ENCODE assay signal across 10 cellular contexts in genomic region chr17:82239926-82240505, GRCh38. TPM values are rescaled to one million over a fixed set of nuclear protein-coding genes. Genes with fewer than 3 reads are reported as not detected.
DNase-seq lines count a peak whose midpoint lies in the region; ATAC-seq and TF ChIP-seq lines count a peak whose summit lies in the region.
"Had no signal": no experiment of that assay in that cellular context is flagged by ENCODE, and none has a peak within 500 bp of the region (broad histone marks: within the 10 kb centered on the region; RNA-seq: fewer than 3 reads in every experiment).

No MANE protein-coding gene starts in this region.

- H4K20me1 ChIP-seq in Karpas-422 (ENCODE audit: insufficient read depth, low read depth, low read length), result peaks cover 37% of the 10 kb centered on the region; the same call in 1 of the 2 replicates

- DNase-seq in activated T-cell treated with anti-CD3 and anti-CD28 coated beads, Interleukin-2, amount 50 U/mL, for 1 hour, result peak; percentile 46
- DNase-seq in activated T-cell treated with anti-CD3 and anti-CD28 coated beads, Interleukin-2, amount 50 U/mL, for 4 hours, result no peak
- DNase-seq in right lobe of liver, result peak in 2 of 3 donors; percentile 81 to 93
- DNase-seq in thyroid gland, result no peak
- DNase-seq in Karpas-422, result no peak
- DNase-seq in NCI-H187 (lab: John Stamatoyannopoulos, UW), result no peak
- DNase-seq: activated B cell treated with CpG ODN at 0.5 μM for 24 hours, NCI-H2171 had no signal

- H3K27me3 Mint-ChIP-seq in activated T-cell treated with anti-CD3 and anti-CD28 coated beads, Interleukin-2, amount 50 U/mL, for 4 hours (ENCODE audit: low read depth), result no peaks in the 10 kb centered on the region
- H3K27me3 Mint-ChIP-seq in activated T-helper 17 cell treated with anti-CD3 and anti-CD28 coated beads, Interleukin-2, amount 50 U/mL, for 72 hours, result no peaks in the 10 kb centered on the region
- H3K27me3 Mint-ChIP-seq: activated B cell treated with CpG ODN at 0.5 μM for 24 hours had no signal

- no peak overlapping the region for H3K9ac ChIP-seq in Karpas-422 (ENCODE audit: low read length)

- H3K4me1 ChIP-seq in right lobe of liver (peaks cover 4 to 67% (median 42%) of the 10 kb centered on the region in 4 donors), thyroid gland (peaks cover 81 to 84% of the 10 kb centered on the region in 2 donors), Karpas-422 (ENCODE audit: low read length) (peaks cover 1% of the 10 kb centered on the region; the same call in 1 of the 2 replicates)

- peaks cover 47% of the 10 kb centered on the region for H3K4me1 Mint-ChIP-seq in activated T-cell treated with anti-CD3 and anti-CD28 coated beads, Interleukin-2, amount 50 U/mL, for 4 hours (ENCODE audit: low read depth)
- peaks cover 35% of the 10 kb centered on the region for H3K4me1 Mint-ChIP-seq in activated T-helper 17 cell treated with anti-CD3 and anti-CD28 coated beads, Interleukin-2, amount 50 U/mL, for 72 hours

- H3K36me3 Mint-ChIP-seq in activated T-cell treated with anti-CD3 and anti-CD28 coated beads, Interleukin-2, amount 50 U/mL, for 4 hours (ENCODE audit: insufficient read depth), result peaks cover 14% of the 10 kb centered on the region
- peaks cover 95% of the 10 kb centered on the region for H3K36me3 Mint-ChIP-seq in activated T-helper 17 cell treated with anti-CD3 and anti-CD28 coated beads, Interleukin-2, amount 50 U/mL, for 72 hours (ENCODE audit: low read depth)

- no peaks in the 10 kb centered on the region for H3K9me3 ChIP-seq in right lobe of liver
- no peaks in the 10 kb centered on the region for H3K9me3 ChIP-seq in thyroid gland
- no peaks in the 10 kb centered on the region for H3K9me3 ChIP-seq in Karpas-422 (ENCODE audit: low read length)

- WGBS in right lobe of liver (ENCODE audit: insufficient coverage, low coverage, low lambda C conversion rate, missing lambda C conversion rate), result 40% methylated on average over 1 of the region's 22 CpGs
- WGBS in thyroid gland, 2 donors, result 80 to 94% methylated on average over 7 to 15 of the region's 22 CpGs

- no peaks in the 10 kb centered on the region for H3K9me3 Mint-ChIP-seq in activated T-cell treated with anti-CD3 and anti-CD28 coated beads, Interleukin-2, amount 50 U/mL, for 4 hours
- H3K9me3 Mint-ChIP-seq in activated T-helper 17 cell treated with anti-CD3 and anti-CD28 coated beads, Interleukin-2, amount 50 U/mL, for 72 hours, result no peaks in the 10 kb centered on the region
- H3K9me3 Mint-ChIP-seq: activated B cell treated with CpG ODN at 0.5 μM for 24 hours had no signal

- TF ChIP-seq CTCF in right lobe of liver (IDR thresholded peaks at IDR 0.05) (no peak), thyroid gland (IDR thresholded peaks at IDR 0.05) (no peak)

- intact Hi-C loops in right lobe of liver (cut with DNase I), result loop anchor here (5.0 kb wide), 2 partner anchors 77 to 82 kb away; partner anchors contain the start of gene CD7 (in 1 of the 2)
- intact Hi-C loops in thyroid gland (cut with DNase I), result loop anchor here (5.0 kb wide), 1 partner anchor 82 kb away; no protein-coding TSS in a partner anchor

- no peaks in the 10 kb centered on the region for H3K9me2 ChIP-seq in Karpas-422 (replicated peaks; ENCODE audit: insufficient read depth, low read length)

- no peak overlapping the region for H3K4me3 ChIP-seq in right lobe of liver
- no peak overlapping the region for H3K4me3 ChIP-seq in thyroid gland (replicated peaks in 1 of 3)
- H3K4me3 ChIP-seq in Karpas-422 (ENCODE audit: low read length), result no peak overlapping the region

- H3K36me3 ChIP-seq in right lobe of liver, result peaks cover 0 to 20% (median 8%) of the 10 kb centered on the region in 4 donors
- H3K36me3 ChIP-seq in thyroid gland, result peaks cover 22 to 25% of the 10 kb centered on the region in 2 donors
- 0 out of 2 replicates have a peak, but pooled peaks cover 4% of the 10 kb centered on the region for H3K36me3 ChIP-seq in Karpas-422 (ENCODE audit: insufficient read depth, low read length)

- H3K4me2 ChIP-seq in Karpas-422 (ENCODE audit: low read depth, low read length, poor library complexity, severe bottlenecking), result no peak overlapping the region

- TF ChIP-seq POLR2A in right lobe of liver (IDR thresholded peaks at IDR 0.05), result peak; percentile 22
- TF ChIP-seq POLR2A in thyroid gland (IDR thresholded peaks at IDR 0.05), result no peak

- H3K79me2 ChIP-seq in Karpas-422 (ENCODE audit: low read length), result no peaks in the 10 kb centered on the region

- no peak overlapping the region for H3K4me3 Mint-ChIP-seq in activated T-cell treated with anti-CD3 and anti-CD28 coated beads, Interleukin-2, amount 50 U/mL, for 4 hours
- peak overlapping the region; percentile 65 for H3K4me3 Mint-ChIP-seq in activated T-helper 17 cell treated with anti-CD3 and anti-CD28 coated beads, Interleukin-2, amount 50 U/mL, for 72 hours
- H3K4me3 Mint-ChIP-seq: activated B cell treated with CpG ODN at 0.5 μM for 24 hours had no signal

- no peak overlapping the region for H2AFZ ChIP-seq in Karpas-422 (ENCODE audit: low read length)

- H3K27me3 ChIP-seq in right lobe of liver (no peaks in the 10 kb centered on the region), thyroid gland (no peaks in the 10 kb centered on the region), Karpas-422 (ENCODE audit: low read length) (no peaks in the 10 kb centered on the region)

- peak overlapping the region in 2 of 3 donors; percentile 52 to 80 for H3K27ac ChIP-seq in right lobe of liver
- H3K27ac ChIP-seq in thyroid gland, result peak overlapping the region; percentile 77 to 88 (median 77)
- H3K27ac ChIP-seq in Karpas-422 (ENCODE audit: low read length), result no peak overlapping the region

- no peak for ATAC-seq in activated T-cell treated with anti-CD3 and anti-CD28 coated beads, Interleukin-2, amount 50 U/mL, for 4 hours
- ATAC-seq in activated T-helper 17 cell treated with anti-CD3 and anti-CD28 coated beads, Interleukin-2, amount 50 U/mL, for 72 hours (replicated peaks), result peak; percentile 0
- ATAC-seq in right lobe of liver (peak; percentile 3 to 39 (median 34)), HG03460 (IDR thresholded peaks at IDR 0.05; ENCODE audit: unreplicated experiment) (no peak)

- peak overlapping the region; percentile 96 for H3K27ac Mint-ChIP-seq in activated T-helper 17 cell treated with anti-CD3 and anti-CD28 coated beads, Interleukin-2, amount 50 U/mL, for 72 hours

RNA-seq across cellular contexts. Expression of gene SLC16A3, which starts 11.2 kb away (rescaled TPM):
- 10 to 100 TPM; 22.0 to 31.5 (median 26.3) TPM for total RNA-seq in activated T-cell treated with anti-CD3 and anti-CD28 coated beads, Interleukin-2, amount 50 U/mL, for 4 hours
- 100 to 1,000 TPM; 167 to 309 TPM for total RNA-seq in activated T-helper 17 cell treated with anti-CD3 and anti-CD28 coated beads, Interleukin-2, amount 50 U/mL, for 72 hours
- total RNA-seq in right lobe of liver (10 to 100 TPM in 2 of 6 experiments, 1 to 10 TPM in 4; 4.1 to 34.0 (median 7.3) TPM), thyroid gland (10 to 100 TPM; 42.1 to 75.5 (median 44.2) TPM)
- 0.67 and 6.0 TPM in 2 replicates for total RNA-seq in Karpas-422 (2014; rRNA removed; shearing (Covaris generic); ENCODE audit: low replicate concordance)

RNA-seq across cellular contexts. Expression of gene CCDC57, which starts 27.4 kb away (rescaled TPM):
- total RNA-seq in activated T-cell treated with anti-CD3 and anti-CD28 coated beads, Interleukin-2, amount 50 U/mL, for 4 hours, result 10 to 100 TPM; 48.9 to 64.6 (median 60.5) TPM
- 10 to 100 TPM; 36.9 to 37.7 TPM for total RNA-seq in activated T-helper 17 cell treated with anti-CD3 and anti-CD28 coated beads, Interleukin-2, amount 50 U/mL, for 72 hours
- total RNA-seq in right lobe of liver, result 10 to 100 TPM; 10.1 to 37.4 (median 17.2) TPM
- 10 to 100 TPM; 27.1 to 79.9 (median 50.9) TPM for total RNA-seq in thyroid gland
- 31.3 and 37.4 TPM in 2 replicates for total RNA-seq in Karpas-422 (2014; rRNA removed; shearing (Covaris generic); ENCODE audit: low replicate concordance)

RNA-seq across cellular contexts. Expression of gene CSNK1D, which starts 33.5 kb away (rescaled TPM):
- total RNA-seq in activated T-cell treated with anti-CD3 and anti-CD28 coated beads, Interleukin-2, amount 50 U/mL, for 4 hours, result 100 to 1,000 TPM; 152 to 170 (median 164) TPM
- 100 to 1,000 TPM; 140 to 142 TPM for total RNA-seq in activated T-helper 17 cell treated with anti-CD3 and anti-CD28 coated beads, Interleukin-2, amount 50 U/mL, for 72 hours
- total RNA-seq in right lobe of liver, result 10 to 100 TPM; 32.7 to 73.0 (median 45.9) TPM
- total RNA-seq in thyroid gland, result 10 to 100 TPM; 47.3 to 91.2 (median 88.7) TPM
- 27.1 and 30.6 TPM in 2 replicates for total RNA-seq in Karpas-422 (2014; rRNA removed; shearing (Covaris generic); ENCODE audit: low replicate concordance)

Comparison
In these comparisons a context has a peak if more than half of its experiments do, and no peak if none do; other contexts are left out.
1. DNase-seq: peak in activated T-cell treated with anti-CD3 and anti-CD28 coated beads, Interleukin-2, amount 50 U/mL, for 1 hour (single experiment) and right lobe of liver (2 of 3); none in activated T-cell treated with anti-CD3 and anti-CD28 coated beads, Interleukin-2, amount 50 U/mL, for 4 hours (single experiment), thyroid gland (0 of 2), Karpas-422 (single experiment) and NCI-H187 (0 of 2).
2. ATAC-seq: peak in activated T-helper 17 cell treated with anti-CD3 and anti-CD28 coated beads, Interleukin-2, amount 50 U/mL, for 72 hours (single experiment) and right lobe of liver (4 of 4); none in activated T-cell treated with anti-CD3 and anti-CD28 coated beads, Interleukin-2, amount 50 U/mL, for 4 hours (0 of 2) and HG03460 (single experiment).